Comparison of ENCODE assay signal across 9 cellular contexts in genomic region chr3:147409143-147410121, GRCh38. TPM values are rescaled to one million over a fixed set of nuclear protein-coding genes. Genes with fewer than 3 reads are reported as not detected.
DNase-seq lines count a peak whose midpoint lies in the region; ATAC-seq, FAIRE-seq and TF ChIP-seq lines count a peak whose summit lies in the region.
"Had no signal": no experiment of that assay in that cellular context is flagged by ENCODE, and none has a peak within 500 bp of the region (broad histone marks: within the 10 kb centered on the region; RNA-seq: fewer than 3 reads in every experiment).

Gene ZIC1 (plus strand): TSS chr3:147409365. CDS start chr3:147410113, 748 bp downstream.

- H3K4me2 ChIP-seq in A549 (peak within 1 kb of the TSS; percentile 77; the same call in 2 of the 3 replicates), HepG2 (ENCODE audit: low read depth, low read length) (no peak within 1 kb of the TSS)

- H3K27ac ChIP-seq in A549 (no peak within 1 kb of the TSS), caudate nucleus (ENCODE audit: low read depth, low read length) (peak within 1 kb of the TSS; percentile 83), HepG2 (ENCODE audit: extremely low read length, insufficient read depth, low read length) (no peak within 1 kb of the TSS)

- no peaks in the 10 kb centered on the region for H3K4me1 ChIP-seq in A549
- no peaks in the 10 kb centered on the region for H3K4me1 ChIP-seq in HepG2 (ENCODE audit: insufficient read depth, low read length)

- H4K20me1 ChIP-seq in HepG2 (ENCODE audit: insufficient read depth, low read length), result no peaks in the 10 kb centered on the region

- H3K4me1 Mint-ChIP-seq in naive B cell, result peaks cover 12 to 37% (median 29%) of the 10 kb centered on the region in 3 donors

- peaks cover 4 to 35% of the 10 kb centered on the region in 2 donors for H3K36me3 Mint-ChIP-seq in naive B cell

- CTCF ChIA-PET in A549 (lab: Yijun Ruan, JAX) (interaction anchor here (0.6 kb wide), 1 partner anchor 1404 kb away, joined by 3 read pairs; no protein-coding TSS in a partner anchor), HEK293T (lab: Yijun Ruan, JAX) (no interaction called here), HepG2 (lab: Yijun Ruan, JAX; ENCODE audit: low intra/inter-chr PET ratio, low total read pairs) (no interaction called here)

- TF ChIP-seq RAD21 in A549 (conservative IDR thresholded peaks at IDR 0.05 in 1 of 2, IDR thresholded peaks at IDR 0.05 in 1 of 2), result no peak
- no peak for TF ChIP-seq RAD21 in HepG2 (CRISPR knock-in tag; IDR thresholded peaks at IDR 0.05)

- no TSS peak for BruUV-seq in HepG2 (replicated peaks; lab: Mats Ljungman, UMichigan)

- TF ChIP-seq EP300 in A549 (IDR thresholded peaks at IDR 0.05) (no peak), HepG2 (IDR thresholded peaks at IDR 0.05; ENCODE audit: low read depth in 2 of 2, low read length in 2 of 2) (no peak), HepG2 (CRISPR knock-in tag; IDR thresholded peaks at IDR 0.05; ENCODE audit: borderline replicate concordance) (no peak)

- peak within 1 kb of the TSS in 4 of 6 donors; percentile 34 to 90 (median 64) for H3K27ac Mint-ChIP-seq in naive B cell

- peaks cover 2 to 39% of the 10 kb centered on the region in 2 experiments; a peak in 4 of 5 replicates for H3K27me3 ChIP-seq in HepG2 (ENCODE audit: control insufficient read depth in 1 of 2, insufficient read depth in 2 of 2, low read length in 2 of 2)

- H3K9me3 Mint-ChIP-seq in naive B cell, result peaks cover 3 to 39% (median 27%) of the 10 kb centered on the region in 7 donors

- no peaks in the 10 kb centered on the region for H3K79me2 ChIP-seq in HepG2 (ENCODE audit: insufficient read depth, low read length)

- TF ChIP-seq POLR2A in A549 (IDR thresholded peaks at IDR 0.05; ENCODE audit: low read length) (no peak), HepG2 (IDR thresholded peaks at IDR 0.05; ENCODE audit: insufficient read depth in 1 of 2, low read depth in 2 of 2, low read length in 2 of 2) (no peak), GM12892 (IDR thresholded peaks at IDR 0.05; ENCODE audit: low read depth, low read length) (no peak)

- POLR2A ChIA-PET in A549 (lab: Yijun Ruan, JAX) (no interaction called here), HEK293T (lab: Yijun Ruan, JAX) (no interaction called here), HepG2 (lab: Yijun Ruan, JAX) (no interaction called here)

- no peak for FAIRE-seq in A549 (lab: Jason Lieb, UNC)
- no peak for FAIRE-seq in HepG2 (lab: Jason Lieb, UNC)
- FAIRE-seq in GM19239 (lab: Jason Lieb, UNC), result no peak
- no peak for FAIRE-seq in GM12892 (lab: Jason Lieb, UNC)
- FAIRE-seq: islet of Langerhans had no signal

- H2AFZ ChIP-seq in HepG2 (ENCODE audit: low read length), result no peak within 1 kb of the TSS

- H3K4me3 Mint-ChIP-seq in naive B cell, result peak within 1 kb of the TSS; percentile 48 to 80 (median 65)

- H3K27me3 Mint-ChIP-seq in naive B cell, result peaks cover 45 to 84% (median 83%) of the 10 kb centered on the region in 3 donors

- 88% methylated on average over 72 of the region's 80 CpGs for WGBS in A549 (ENCODE audit: missing lambda C conversion rate)
- WGBS in HepG2 (ENCODE audit: low lambda C conversion rate), result 77% methylated on average over 62 of the region's 80 CpGs

- no peak for ATAC-seq in A549
- ATAC-seq in naive B cell (ENCODE audit: low read depth in 2 of 2), result no peak
- ATAC-seq in HG03442 (IDR thresholded peaks at IDR 0.05; ENCODE audit: unreplicated experiment), result no peak
- no peak for ATAC-seq in HepG2

- no peak for TF ChIP-seq CTCF in A549 (IDR thresholded peaks at IDR 0.05)
- no peak for TF ChIP-seq CTCF in HepG2 (CRISPR knock-in tag; IDR thresholded peaks at IDR 0.05)

- in situ Hi-C loops in HepG2 (cut with HindIII; ENCODE audit: extremely low pct_ligation_motif_present, low pct_unique_long_range_greater_than_20kb), result no loop called here

- H3K36me3 ChIP-seq in HepG2 (replicated peaks in 1 of 2; ENCODE audit: control insufficient read depth in 1 of 2, insufficient read depth in 2 of 2, low read length in 2 of 2), result no peaks in the 10 kb centered on the region

- H3K9me3 ChIP-seq in A549, result no peaks in the 10 kb centered on the region
- no peaks in the 10 kb centered on the region for H3K9me3 ChIP-seq in HepG2 (ENCODE audit: low read length)

- intact Hi-C loops in HepG2 (cut with micrococcal nuclease; ENCODE audit: unreplicated experiment), result no loop called here

- DNase-seq in A549 (ENCODE audit: low read depth in 1 of 2, low spot score in 1 of 2), result no peak
- DNase-seq in HEK293T (ENCODE audit: extremely low spot score), result peak; percentile 64
- peak in 42 of 61 donors; percentile 21 to 97 (median 48) for DNase-seq in caudate nucleus (lab: John Stamatoyannopoulos, UW)
- DNase-seq in naive B cell, result no peak
- DNase-seq in HepG2 (ENCODE audit: low spot score), result no peak
- DNase-seq in GM19239 (ENCODE audit: insufficient read length, low spot score), result no peak
- DNase-seq in GM12892 (ENCODE audit: insufficient read length), result no peak

- no peak within 1 kb of the TSS for H3K4me3 ChIP-seq in A549
- no peak within 1 kb of the TSS for H3K4me3 ChIP-seq in HepG2 (replicated peaks in 1 of 3; ENCODE audit: insufficient read depth in 1 of 3, low read depth in 2 of 3, low read length in 3 of 3)

- H3K9ac ChIP-seq in HepG2 (ENCODE audit: insufficient read depth, low read depth, low read length), result no peak within 1 kb of the TSS

TF ChIP-seq in A549, 52 proteins besides CTCF, POLR2A, EP300 and RAD21:
- TF ChIP-seq NFE2L2 (conservative IDR thresholded peaks at IDR 0.05; ENCODE audit: low read length), result no peak

TF ChIP-seq in HEK293T, 16 proteins besides CTCF, POLR2A, EP300 and RAD21:
- TF ChIP-seq FOXM1 (IDR thresholded peaks at IDR 0.05; ENCODE audit: borderline replicate concordance) (peak; percentile 74; the same call in 1 of the 2 replicates), ZNF384 (IDR thresholded peaks at IDR 0.05) (peak; percentile 64), ELF4 (IDR thresholded peaks at IDR 0.05) (no peak), LEF1 (IDR thresholded peaks at IDR 0.05; ENCODE audit: borderline replicate concordance) (no peak)
- TF ChIP-seq, protein P1, sequence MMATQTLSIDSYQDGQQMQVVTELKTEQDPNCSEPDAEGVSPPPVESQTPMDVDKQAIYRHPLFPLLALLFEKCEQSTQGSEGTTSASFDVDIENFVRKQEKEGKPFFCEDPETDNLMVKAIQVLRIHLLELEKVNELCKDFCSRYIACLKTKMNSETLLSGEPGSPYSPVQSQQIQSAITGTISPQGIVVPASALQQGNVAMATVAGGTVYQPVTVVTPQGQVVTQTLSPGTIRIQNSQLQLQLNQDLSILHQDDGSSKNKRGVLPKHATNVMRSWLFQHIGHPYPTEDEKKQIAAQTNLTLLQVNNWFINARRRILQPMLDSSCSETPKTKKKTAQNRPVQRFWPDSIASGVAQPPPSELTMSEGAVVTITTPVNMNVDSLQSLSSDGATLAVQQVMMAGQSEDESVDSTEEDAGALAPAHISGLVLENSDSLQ (IDR thresholded peaks at IDR 0.05), result peak; percentile 90

TF ChIP-seq in HepG2, 621 proteins besides CTCF, POLR2A, EP300 and RAD21:
- TF ChIP-seq TBX3 (IDR thresholded peaks at IDR 0.05; ENCODE audit: borderline replicate concordance) (no peak), ZNF460 (CRISPR knock-in tag; IDR thresholded peaks at IDR 0.05; ENCODE audit: borderline replicate concordance) (no peak)
- TF ChIP-seq, protein P2, sequence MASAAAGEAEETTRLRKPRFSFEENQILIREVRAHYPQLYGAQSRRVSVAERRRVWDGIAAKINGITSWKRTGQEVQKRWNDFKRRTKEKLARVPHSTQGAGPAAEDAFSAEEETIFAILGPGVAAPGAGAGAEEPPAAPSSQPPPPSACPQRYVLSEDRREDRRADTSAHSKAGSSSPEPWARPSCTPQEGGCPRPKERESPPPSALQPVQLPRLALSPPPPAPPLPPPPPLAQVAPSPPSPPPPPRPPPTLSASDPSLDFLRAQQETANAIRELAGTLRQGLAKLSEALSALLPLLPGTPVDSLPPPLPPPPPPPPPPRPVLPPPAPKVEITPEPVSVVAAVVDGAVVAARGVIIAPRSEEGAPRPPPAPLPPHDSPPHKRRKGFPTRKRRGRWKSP (CRISPR knock-in tag; IDR thresholded peaks at IDR 0.05), result no peak

RNA-seq across cellular contexts. Expression of gene ZIC1, which starts in this region (rescaled TPM):
- polyA plus RNA-seq in A549 (2011; rRNA removed) (0.01 and 0.03 TPM in 2 replicates), A549 (2017; fragmentation: RNase III; extraction: RNeasy Plus Mini Kit Qiagen cat#74134 plus additional on column Dnase treatment) (0.07 TPM in 1 of 3 replicates, not detected in the others), naive B cell (ENCODE audit: low read depth in 6 of 6) (not detected), HepG2 (2011; rRNA removed) (not detected in 2 replicates)
- 0.09 and 0.17 TPM in 2 replicates for polyA plus RNA-seq in A549 (2012; cell fraction: cytosol; rRNA removed)
- 0.70 TPM in 1 of 2 replicates, not detected in the other for polyA plus RNA-seq in A549 (2012; cell fraction: nucleus; rRNA removed)
- polyA minus RNA-seq in A549 (2011; rRNA and poly(A)+ RNA removed), result not detected in 2 replicates
- total RNA-seq in HepG2 (2016; rRNA removed; fragmentation: Illumina TruSeq; extraction: Trizol), result not detected in 2 replicates
- not detected in 2 replicates for total RNA-seq in HepG2 (2016; cell fraction: cytosol; rRNA removed; fragmentation: Illumina TruSeq; extraction: Trizol; ENCODE audit: low read depth)
- not detected in 2 replicates for total RNA-seq in HepG2 (2016; cell fraction: insoluble cytoplasmic fraction; rRNA removed; fragmentation: Illumina TruSeq; extraction: Trizol)
- not detected in 2 replicates for total RNA-seq in HepG2 (2016; cell fraction: membrane; rRNA removed; fragmentation: Illumina TruSeq; extraction: Trizol)
- not detected in 2 replicates for total RNA-seq in HepG2 (2016; cell fraction: nucleus; rRNA removed; fragmentation: Illumina TruSeq; extraction: Trizol)
- polyA plus RNA-seq in HepG2 (2011; cell fraction: cytosol; rRNA removed), result not detected in 2 replicates
- not detected in 2 replicates for polyA plus RNA-seq in HepG2 (2011; cell fraction: nucleus; rRNA removed)
- polyA plus RNA-seq in HepG2 (2012), result not detected in 2 replicates
- not detected in 2 replicates for polyA plus RNA-seq in HepG2 (2016; cell fraction: cytosol; fragmentation: Illumina TruSeq; extraction: Trizol; ENCODE audit: low read depth)
- polyA plus RNA-seq in HepG2 (2016; cell fraction: insoluble cytoplasmic fraction; fragmentation: Illumina TruSeq; extraction: Trizol; ENCODE audit: low read depth), result not detected in 2 replicates
- polyA plus RNA-seq in HepG2 (2016; cell fraction: membrane; fragmentation: Illumina TruSeq; extraction: Trizol; ENCODE audit: low read depth), result not detected in 2 replicates
- polyA plus RNA-seq in HepG2 (2016; cell fraction: nucleus; fragmentation: Illumina TruSeq; extraction: Trizol; ENCODE audit: insufficient read depth, low read depth), result not detected in 2 replicates
- polyA minus RNA-seq in HepG2 (2011; rRNA and poly(A)+ RNA removed; ENCODE audit: low replicate concordance), result not detected in 2 replicates
- not detected in 2 replicates for polyA minus RNA-seq in HepG2 (2011; cell fraction: cytosol; rRNA and poly(A)+ RNA removed)
- polyA minus RNA-seq in HepG2 (2011; cell fraction: nucleus; rRNA and poly(A)+ RNA removed), result not detected in 2 replicates
- not detected for polyA plus RNA-seq in GM12892 (2012; ENCODE audit: missing spikeins)

Comparison
In these comparisons a context has a peak if more than half of its experiments do, and no peak if none do; other contexts are left out.
1. DNase-seq: peak in HEK293T (single experiment) and caudate nucleus (42 of 61); none in A549 (0 of 2), naive B cell (single experiment), HepG2 (single experiment), GM19239 (single experiment) and GM12892 (single experiment).